In the genomic region with DNA sequence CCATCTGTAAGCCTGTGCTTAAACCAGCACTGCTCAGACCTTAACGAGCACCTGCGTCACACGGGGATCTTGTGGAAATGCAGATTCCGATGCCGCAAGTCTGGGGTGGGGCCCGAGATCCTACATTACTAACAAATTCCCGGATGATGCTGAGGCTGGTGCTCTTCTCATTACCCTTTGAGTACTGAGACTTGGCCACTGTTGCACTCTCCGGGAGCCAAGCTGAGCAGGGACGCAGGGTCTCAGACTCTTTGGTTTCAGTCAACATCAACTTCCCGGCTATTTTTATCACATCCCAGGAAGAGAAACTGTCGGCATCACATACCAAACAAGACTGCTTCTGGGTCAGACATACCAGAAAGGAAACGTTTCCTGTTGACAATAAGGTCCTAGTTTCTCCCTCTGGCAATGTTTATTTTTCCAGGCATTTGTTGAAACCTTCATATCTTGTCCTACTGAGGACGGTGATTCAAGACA, we compare ENCODE assay signal across 20 cellular contexts.
DNase-seq lines count a peak whose midpoint lies in the region; ATAC-seq and TF ChIP-seq lines count a peak whose summit lies in the region.
"Had no signal": no experiment of that assay in that cellular context is flagged by ENCODE, and none has a peak within 500 bp of the region (broad histone marks: within the 10 kb centered on the region; RNA-seq: fewer than 3 reads in every experiment).

No MANE protein-coding gene starts in this region.

- no peak overlapping the region for H3K56ac ChIP-seq in mesendoderm (ENCODE audit: low read length)

- H3K4me2 ChIP-seq in mesendoderm (ENCODE audit: low read length) = no peak overlapping the region

- no peak overlapping the region for H3K9ac ChIP-seq in mesendoderm (ENCODE audit: low read length)

- H4K5ac ChIP-seq in mesendoderm (ENCODE audit: low read length) = no peak overlapping the region

- no peak overlapping the region for H2BK120ac ChIP-seq in mesendoderm (ENCODE audit: low read depth, low read length)

- H3K23ac ChIP-seq in mesendoderm (ENCODE audit: low read length) = no peak overlapping the region

- H3K4me1 ChIP-seq in cardiac muscle cell (ENCODE audit: low read depth) (peaks cover 6% of the 10 kb centered on the region), left ventricle myocardium inferior (peaks cover 8% of the 10 kb centered on the region), mesendoderm (ENCODE audit: control insufficient read depth, low read depth, low read length) (peaks cover 6% of the 10 kb centered on the region)

- TF ChIP-seq CTCF in cardiac muscle cell (IDR thresholded peaks at IDR 0.05; ENCODE audit: low read depth, low read length) (no peak), left ventricle myocardium inferior (IDR thresholded peaks at IDR 0.05; ENCODE audit: borderline replicate concordance) (no peak)

- H3K36me3 ChIP-seq in cardiac muscle cell (no peaks in the 10 kb centered on the region), left ventricle myocardium inferior (no peaks in the 10 kb centered on the region), mesendoderm (ENCODE audit: control insufficient read depth, insufficient read depth, low read length) (no peaks in the 10 kb centered on the region)

- no peak overlapping the region for H3K4ac ChIP-seq in mesendoderm (ENCODE audit: low read depth, low read length)

- H3K27me3 ChIP-seq in cardiac muscle cell = no peaks in the 10 kb centered on the region
- H3K27me3 ChIP-seq in left ventricle myocardium inferior (ENCODE audit: low read depth) = no peaks in the 10 kb centered on the region
- no peaks in the 10 kb centered on the region for H3K27me3 ChIP-seq in mesendoderm (ENCODE audit: insufficient read depth, low read length, poor library complexity)

- no peaks in the 10 kb centered on the region for H3K79me1 ChIP-seq in mesendoderm (ENCODE audit: low read length)

- intact Hi-C loops in left ventricle myocardium inferior (cut with micrococcal nuclease) = no loop called here

- H3K4me3 ChIP-seq in cardiac muscle cell (no peak overlapping the region), left ventricle myocardium inferior (no peak overlapping the region), mesendoderm (ENCODE audit: low read length) (no peak overlapping the region)

- H3K79me2 ChIP-seq in mesendoderm (ENCODE audit: control insufficient read depth, insufficient read depth, low read length) = no peaks in the 10 kb centered on the region

- H2BK15ac ChIP-seq in mesendoderm (replicated peaks; ENCODE audit: low read depth) = no peak overlapping the region

- no peak overlapping the region for H3K18ac ChIP-seq in mesendoderm (ENCODE audit: low read length)

- no peak overlapping the region for H2AK5ac ChIP-seq in mesendoderm (ENCODE audit: low read length)

- peak; percentile 6 to 21 for DNase-seq in cardiac muscle cell (ENCODE audit: low read depth in 1 of 2, low spot score in 1 of 2)
- no peak for DNase-seq in left ventricle myocardium inferior
- DNase-seq in foreskin melanocyte = peak; percentile 8
- peak; percentile 50 for DNase-seq in mesendoderm
- DNase-seq in NCI-H526 (lab: John Stamatoyannopoulos, UW) = no peak
- no peak for DNase-seq in stimulated activated CD4-positive, alpha-beta T cell treated with anti-CD3 and anti-CD28 coated beads, Interleukin-2, amount 100 ng/mL, for 48 hours
- DNase-seq in dermis blood vessel endothelial cell = no peak
- DNase-seq: AML-193, DMS79, HCEC 1CT, KG1, MV-4-11, NCI-H1694 treated with DMSO at 0.1 percent for 48 hours, NCI-H2227 treated with DMSO at 0.1 percent for 48 hours, NCI-H510A treated with DMSO at 0.1 percent for 48 hours, NCI-H82 had no signal

- H2BK5ac ChIP-seq in mesendoderm (ENCODE audit: low read length) = no peak overlapping the region

- no peak for ATAC-seq in HG02884 (IDR thresholded peaks at IDR 0.05; ENCODE audit: unreplicated experiment)

- H4K8ac ChIP-seq in mesendoderm (ENCODE audit: low read depth, low read length) = no peak overlapping the region

- no peaks in the 10 kb centered on the region for H3K9me3 ChIP-seq in cardiac muscle cell (ENCODE audit: low read depth)
- H3K9me3 ChIP-seq in left ventricle myocardium inferior (replicated peaks) = no peaks in the 10 kb centered on the region

- H3K27ac ChIP-seq in cardiac muscle cell (no peak overlapping the region), left ventricle myocardium inferior (replicated peaks) (no peak overlapping the region), mesendoderm (ENCODE audit: low read depth, low read length) (no peak overlapping the region)
- H3K27ac ChIP-seq: 22Rv1, C4-2B, RWPE1 had no signal

- no CpG with 5 or more reads among the region's 13 CpGs for WGBS in mesendoderm (ENCODE audit: extremely low coverage, insufficient coverage, low lambda C conversion rate)

Comparison
In these comparisons a context has a peak if more than half of its experiments do, and no peak if none do; other contexts are left out.
1. DNase-seq: peak in cardiac muscle cell (2 of 2), foreskin melanocyte (single experiment) and mesendoderm (single experiment); none in left ventricle myocardium inferior (single experiment), NCI-H526 (0 of 2), stimulated activated CD4-positive, alpha-beta T cell treated with anti-CD3 and anti-CD28 coated beads, Interleukin-2, amount 100 ng/mL, for 48 hours (0 of 2) and dermis blood vessel endothelial cell (single experiment).